In the genomic region with DNA sequence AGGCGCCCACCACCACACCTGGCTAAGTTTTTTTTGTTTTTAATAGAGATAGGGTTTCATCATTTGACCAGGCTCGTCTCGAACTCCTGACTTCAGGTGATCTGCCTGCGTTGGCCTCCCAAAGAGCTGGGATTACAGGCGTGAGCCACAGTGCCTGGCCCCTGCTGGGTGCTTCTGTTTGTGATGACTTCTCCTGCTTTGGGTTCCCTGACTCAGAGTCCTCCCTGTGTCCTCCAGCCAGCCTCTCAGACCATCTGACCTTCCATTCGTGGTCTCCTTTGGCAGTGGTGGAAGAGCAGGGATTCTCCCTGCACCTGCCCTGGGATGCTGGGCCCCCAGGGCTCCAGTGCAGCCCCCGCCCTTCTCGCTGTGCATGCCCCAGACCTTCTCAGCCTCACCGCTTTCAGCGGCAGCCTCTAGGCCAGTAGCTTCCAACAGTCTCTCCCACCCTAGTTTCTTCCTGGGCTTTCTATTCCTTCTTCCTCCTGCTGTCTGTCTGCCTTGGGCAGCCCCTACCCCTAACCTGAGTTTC, we compare ENCODE assay signal across 1 cellular context.
TF ChIP-seq lines count a peak whose summit lies in the region.

No MANE protein-coding gene starts in this region.

TF ChIP-seq in GM23338, 12 proteins besides CTCF, POLR2A, EP300 and RAD21 (continued from another document):
- TF ChIP-seq, protein P1, sequence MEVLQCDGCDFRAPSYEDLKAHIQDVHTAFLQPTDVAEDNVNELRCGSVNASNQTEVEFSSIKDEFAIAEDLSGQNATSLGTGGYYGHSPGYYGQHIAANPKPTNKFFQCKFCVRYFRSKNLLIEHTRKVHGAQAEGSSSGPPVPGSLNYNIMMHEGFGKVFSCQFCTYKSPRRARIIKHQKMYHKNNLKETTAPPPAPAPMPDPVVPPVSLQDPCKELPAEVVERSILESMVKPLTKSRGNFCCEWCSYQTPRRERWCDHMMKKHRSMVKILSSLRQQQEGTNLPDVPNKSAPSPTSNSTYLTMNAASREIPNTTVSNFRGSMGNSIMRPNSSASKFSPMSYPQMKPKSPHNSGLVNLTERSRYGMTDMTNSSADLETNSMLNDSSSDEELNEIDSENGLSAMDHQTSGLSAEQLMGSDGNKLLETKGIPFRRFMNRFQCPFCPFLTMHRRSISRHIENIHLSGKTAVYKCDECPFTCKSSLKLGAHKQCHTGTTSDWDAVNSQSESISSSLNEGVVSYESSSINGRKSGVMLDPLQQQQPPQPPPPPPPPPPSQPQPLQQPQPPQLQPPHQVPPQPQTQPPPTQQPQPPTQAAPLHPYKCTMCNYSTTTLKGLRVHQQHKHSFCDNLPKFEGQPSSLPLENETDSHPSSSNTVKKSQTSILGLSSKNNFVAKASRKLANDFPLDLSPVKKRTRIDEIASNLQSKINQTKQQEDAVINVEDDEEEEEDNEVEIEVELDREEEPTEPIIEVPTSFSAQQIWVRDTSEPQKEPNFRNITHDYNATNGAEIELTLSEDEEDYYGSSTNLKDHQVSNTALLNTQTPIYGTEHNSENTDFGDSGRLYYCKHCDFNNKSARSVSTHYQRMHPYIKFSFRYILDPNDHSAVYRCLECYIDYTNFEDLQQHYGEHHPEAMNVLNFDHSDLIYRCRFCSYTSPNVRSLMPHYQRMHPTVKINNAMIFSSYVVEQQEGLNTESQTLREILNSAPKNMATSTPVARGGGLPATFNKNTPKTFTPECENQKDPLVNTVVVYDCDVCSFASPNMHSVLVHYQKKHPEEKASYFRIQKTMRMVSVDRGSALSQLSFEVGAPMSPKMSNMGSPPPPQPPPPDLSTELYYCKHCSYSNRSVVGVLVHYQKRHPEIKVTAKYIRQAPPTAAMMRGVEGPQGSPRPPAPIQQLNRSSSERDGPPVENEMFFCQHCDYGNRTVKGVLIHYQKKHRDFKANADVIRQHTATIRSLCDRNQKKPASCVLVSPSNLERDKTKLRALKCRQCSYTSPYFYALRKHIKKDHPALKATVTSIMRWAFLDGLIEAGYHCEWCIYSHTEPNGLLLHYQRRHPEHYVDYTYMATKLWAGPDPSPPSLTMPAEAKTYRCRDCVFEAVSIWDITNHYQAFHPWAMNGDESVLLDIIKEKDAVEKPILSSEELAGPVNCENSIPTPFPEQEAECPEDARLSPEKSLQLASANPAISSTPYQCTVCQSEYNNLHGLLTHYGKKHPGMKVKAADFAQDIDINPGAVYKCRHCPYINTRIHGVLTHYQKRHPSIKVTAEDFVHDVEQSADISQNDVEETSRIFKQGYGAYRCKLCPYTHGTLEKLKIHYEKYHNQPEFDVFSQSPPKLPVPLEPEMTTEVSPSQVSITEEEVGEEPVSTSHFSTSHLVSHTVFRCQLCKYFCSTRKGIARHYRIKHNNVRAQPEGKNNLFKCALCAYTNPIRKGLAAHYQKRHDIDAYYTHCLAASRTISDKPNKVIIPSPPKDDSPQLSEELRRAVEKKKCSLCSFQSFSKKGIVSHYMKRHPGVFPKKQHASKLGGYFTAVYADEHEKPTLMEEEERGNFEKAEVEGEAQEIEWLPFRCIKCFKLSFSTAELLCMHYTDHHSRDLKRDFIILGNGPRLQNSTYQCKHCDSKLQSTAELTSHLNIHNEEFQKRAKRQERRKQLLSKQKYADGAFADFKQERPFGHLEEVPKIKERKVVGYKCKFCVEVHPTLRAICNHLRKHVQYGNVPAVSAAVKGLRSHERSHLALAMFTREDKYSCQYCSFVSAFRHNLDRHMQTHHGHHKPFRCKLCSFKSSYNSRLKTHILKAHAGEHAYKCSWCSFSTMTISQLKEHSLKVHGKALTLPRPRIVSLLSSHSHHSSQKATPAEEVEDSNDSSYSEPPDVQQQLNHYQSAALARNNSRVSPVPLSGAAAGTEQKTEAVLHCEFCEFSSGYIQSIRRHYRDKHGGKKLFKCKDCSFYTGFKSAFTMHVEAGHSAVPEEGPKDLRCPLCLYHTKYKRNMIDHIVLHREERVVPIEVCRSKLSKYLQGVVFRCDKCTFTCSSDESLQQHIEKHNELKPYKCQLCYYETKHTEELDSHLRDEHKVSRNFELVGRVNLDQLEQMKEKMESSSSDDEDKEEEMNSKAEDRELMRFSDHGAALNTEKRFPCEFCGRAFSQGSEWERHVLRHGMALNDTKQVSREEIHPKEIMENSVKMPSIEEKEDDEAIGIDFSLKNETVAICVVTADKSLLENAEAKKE (CRISPR knock-in tag; IDR thresholded peaks at IDR 0.05): no peak
- TF ChIP-seq ZNF114 (CRISPR knock-in tag; IDR thresholded peaks at IDR 0.05) (no peak), STAT1 (IDR thresholded peaks at IDR 0.05; ENCODE audit: unreplicated experiment) (no peak), CREB1 (CRISPR knock-in tag; IDR thresholded peaks at IDR 0.05; ENCODE audit: low read depth) (no peak)
- TF ChIP-seq, protein P2, sequence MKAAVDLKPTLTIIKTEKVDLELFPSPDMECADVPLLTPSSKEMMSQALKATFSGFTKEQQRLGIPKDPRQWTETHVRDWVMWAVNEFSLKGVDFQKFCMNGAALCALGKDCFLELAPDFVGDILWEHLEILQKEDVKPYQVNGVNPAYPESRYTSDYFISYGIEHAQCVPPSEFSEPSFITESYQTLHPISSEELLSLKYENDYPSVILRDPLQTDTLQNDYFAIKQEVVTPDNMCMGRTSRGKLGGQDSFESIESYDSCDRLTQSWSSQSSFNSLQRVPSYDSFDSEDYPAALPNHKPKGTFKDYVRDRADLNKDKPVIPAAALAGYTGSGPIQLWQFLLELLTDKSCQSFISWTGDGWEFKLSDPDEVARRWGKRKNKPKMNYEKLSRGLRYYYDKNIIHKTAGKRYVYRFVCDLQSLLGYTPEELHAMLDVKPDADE (IDR thresholded peaks at IDR 0.05): no peak
